Comparison of ENCODE assay signal across 1 cellular context in the genomic region with DNA sequence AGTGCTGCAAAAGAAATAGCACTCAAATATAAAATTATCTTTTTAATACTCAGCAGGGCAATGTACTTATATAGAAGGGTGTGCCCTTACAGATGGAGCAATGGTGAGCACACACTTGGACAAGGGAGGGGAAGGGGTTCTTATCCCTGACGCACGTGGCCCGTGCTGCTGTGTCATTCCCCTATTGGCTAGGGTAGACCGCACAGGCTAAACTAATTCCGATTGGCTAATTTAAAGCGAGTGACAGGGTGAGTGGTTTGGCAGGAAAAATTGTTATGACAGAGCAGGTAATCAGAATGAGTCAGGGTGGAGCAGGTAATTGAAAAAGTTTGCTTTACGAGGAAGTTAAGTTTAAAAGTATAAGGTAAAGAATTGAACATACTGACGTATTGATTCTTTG.
TF ChIP-seq lines count a peak whose summit lies in the region.
"Not testable (repeated sequence)": the region's sequence is repeated elsewhere in the genome, so short reads cannot be mapped to it uniquely, and the experiment has no call there.

No MANE protein-coding gene starts in this region.

TF ChIP-seq in K562, 482 proteins besides CTCF, POLR2A, EP300 and RAD21:
- TF ChIP-seq, protein P1, sequence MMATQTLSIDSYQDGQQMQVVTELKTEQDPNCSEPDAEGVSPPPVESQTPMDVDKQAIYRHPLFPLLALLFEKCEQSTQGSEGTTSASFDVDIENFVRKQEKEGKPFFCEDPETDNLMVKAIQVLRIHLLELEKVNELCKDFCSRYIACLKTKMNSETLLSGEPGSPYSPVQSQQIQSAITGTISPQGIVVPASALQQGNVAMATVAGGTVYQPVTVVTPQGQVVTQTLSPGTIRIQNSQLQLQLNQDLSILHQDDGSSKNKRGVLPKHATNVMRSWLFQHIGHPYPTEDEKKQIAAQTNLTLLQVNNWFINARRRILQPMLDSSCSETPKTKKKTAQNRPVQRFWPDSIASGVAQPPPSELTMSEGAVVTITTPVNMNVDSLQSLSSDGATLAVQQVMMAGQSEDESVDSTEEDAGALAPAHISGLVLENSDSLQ (IDR thresholded peaks at IDR 0.05), result peak; percentile 47; the same call in 1 of the 2 replicates
- TF ChIP-seq, protein P2, sequence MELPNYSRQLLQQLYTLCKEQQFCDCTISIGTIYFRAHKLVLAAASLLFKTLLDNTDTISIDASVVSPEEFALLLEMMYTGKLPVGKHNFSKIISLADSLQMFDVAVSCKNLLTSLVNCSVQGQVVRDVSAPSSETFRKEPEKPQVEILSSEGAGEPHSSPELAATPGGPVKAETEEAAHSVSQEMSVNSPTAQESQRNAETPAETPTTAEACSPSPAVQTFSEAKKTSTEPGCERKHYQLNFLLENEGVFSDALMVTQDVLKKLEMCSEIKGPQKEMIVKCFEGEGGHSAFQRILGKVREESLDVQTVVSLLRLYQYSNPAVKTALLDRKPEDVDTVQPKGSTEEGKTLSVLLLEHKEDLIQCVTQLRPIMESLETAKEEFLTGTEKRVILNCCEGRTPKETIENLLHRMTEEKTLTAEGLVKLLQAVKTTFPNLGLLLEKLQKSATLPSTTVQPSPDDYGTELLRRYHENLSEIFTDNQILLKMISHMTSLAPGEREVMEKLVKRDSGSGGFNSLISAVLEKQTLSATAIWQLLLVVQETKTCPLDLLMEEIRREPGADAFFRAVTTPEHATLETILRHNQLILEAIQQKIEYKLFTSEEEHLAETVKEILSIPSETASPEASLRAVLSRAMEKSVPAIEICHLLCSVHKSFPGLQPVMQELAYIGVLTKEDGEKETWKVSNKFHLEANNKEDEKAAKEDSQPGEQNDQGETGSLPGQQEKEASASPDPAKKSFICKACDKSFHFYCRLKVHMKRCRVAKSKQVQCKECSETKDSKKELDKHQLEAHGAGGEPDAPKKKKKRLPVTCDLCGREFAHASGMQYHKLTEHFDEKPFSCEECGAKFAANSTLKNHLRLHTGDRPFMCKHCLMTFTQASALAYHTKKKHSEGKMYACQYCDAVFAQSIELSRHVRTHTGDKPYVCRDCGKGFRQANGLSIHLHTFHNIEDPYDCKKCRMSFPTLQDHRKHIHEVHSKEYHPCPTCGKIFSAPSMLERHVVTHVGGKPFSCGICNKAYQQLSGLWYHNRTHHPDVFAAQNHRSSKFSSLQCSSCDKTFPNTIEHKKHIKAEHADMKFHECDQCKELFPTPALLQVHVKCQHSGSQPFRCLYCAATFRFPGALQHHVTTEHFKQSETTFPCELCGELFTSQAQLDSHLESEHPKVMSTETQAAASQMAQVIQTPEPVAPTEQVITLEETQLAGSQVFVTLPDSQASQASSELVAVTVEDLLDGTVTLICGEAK (IDR thresholded peaks at IDR 0.05), result peak; percentile 58; the same call in 1 of the 2 replicates
- TF ChIP-seq, protein P2 (CRISPR knock-in tag; IDR thresholded peaks at IDR 0.05), result not testable (repeated sequence)
